21 cellular contexts compared by ENCODE assay signal in genomic region chr6:141307309-141307998, GRCh38.
DNase-seq lines count a peak whose midpoint lies in the region; ATAC-seq and TF ChIP-seq lines count a peak whose summit lies in the region.
"Had no signal": no experiment of that assay in that cellular context is flagged by ENCODE, and none has a peak within 500 bp of the region (broad histone marks: within the 10 kb centered on the region; RNA-seq: fewer than 3 reads in every experiment).

No MANE protein-coding gene starts in this region.

- H3K4me1 ChIP-seq in foreskin keratinocyte = no peaks in the 10 kb centered on the region
- H3K4me1 ChIP-seq: adrenal gland, colonic mucosa, esophagus squamous epithelium, gastroesophageal sphincter, sigmoid colon, upper lobe of left lung had no signal

- H3K27me3 Mint-ChIP-seq in activated naive CD4-positive, alpha-beta T cell treated with anti-CD3 and anti-CD28 coated beads for 36 hours (ENCODE audit: low read depth) = no peaks in the 10 kb centered on the region
- H3K27me3 Mint-ChIP-seq in activated naive CD4-positive, alpha-beta T cell treated with anti-CD3 and anti-CD28 coated beads, Interleukin-2, amount 10 ng/mL, durations not matched to agents 7 days and 5 days = no peaks in the 10 kb centered on the region
- H3K27me3 Mint-ChIP-seq in activated T-cell treated with anti-CD3 and anti-CD28 coated beads, Interleukin-2, amount 50 U/mL, for 4 hours (ENCODE audit: low read depth) = no peaks in the 10 kb centered on the region
- H3K27me3 Mint-ChIP-seq in stimulated activated naive CD8-positive, alpha-beta T cell treated with anti-CD3 and anti-CD28 coated beads, Interleukin-15, Interleukin-2, amounts not matched to agents 100 ng/mL and 50 ng/mL, for 24 hours = peaks cover 4% of the 10 kb centered on the region

- intact Hi-C loops in activated naive CD4-positive, alpha-beta T cell treated with anti-CD3 and anti-CD28 coated beads for 36 hours (cut with micrococcal nuclease) = loop anchor here (1.0 to 5.0 kb wide), 4 partner anchors 19 to 1935 kb away; partner anchors contain the start of gene CITED2

- peak; percentile 94 to 96 for ATAC-seq in activated T-cell treated with anti-CD3 and anti-CD28 coated beads, Interleukin-2, amount 50 U/mL, for 4 hours
- ATAC-seq in foreskin keratinocyte = peak; percentile 26
- no peak for ATAC-seq in HG03342 (IDR thresholded peaks at IDR 0.05; ENCODE audit: unreplicated experiment)
- no peak for ATAC-seq in HG02678 (IDR thresholded peaks at IDR 0.05; ENCODE audit: unreplicated experiment)
- ATAC-seq: gastroesophageal sphincter had no signal

- no peak overlapping the region for H3K27ac ChIP-seq in foreskin keratinocyte
- H3K27ac ChIP-seq: adrenal gland, colonic mucosa, esophagus squamous epithelium, gastroesophageal sphincter, sigmoid colon, upper lobe of left lung had no signal

- CTCF ChIA-PET in activated naive CD4-positive, alpha-beta T cell treated with anti-CD3 and anti-CD28 coated beads for 36 hours (lab: Charles Lee) = no interaction called here
- CTCF ChIA-PET in activated naive CD4-positive, alpha-beta T cell treated with anti-CD3 and anti-CD28 coated beads, Interleukin-2, amount 10 ng/mL, durations not matched to agents 7 days and 5 days (lab: Charles Lee) = no interaction called here

- no peaks in the 10 kb centered on the region for H3K27me3 ChIP-seq in foreskin keratinocyte
- H3K27me3 ChIP-seq: adrenal gland, colonic mucosa, esophagus squamous epithelium, gastroesophageal sphincter, sigmoid colon, upper lobe of left lung had no signal

- peaks cover 11% of the 10 kb centered on the region for H3K4me1 Mint-ChIP-seq in activated naive CD4-positive, alpha-beta T cell treated with anti-CD3 and anti-CD28 coated beads for 36 hours (ENCODE audit: low read depth)
- H3K4me1 Mint-ChIP-seq in activated naive CD4-positive, alpha-beta T cell treated with anti-CD3 and anti-CD28 coated beads, Interleukin-2, amount 10 ng/mL, durations not matched to agents 7 days and 5 days = no peaks in the 10 kb centered on the region
- peaks cover 4% of the 10 kb centered on the region for H3K4me1 Mint-ChIP-seq in activated T-cell treated with anti-CD3 and anti-CD28 coated beads, Interleukin-2, amount 50 U/mL, for 4 hours (ENCODE audit: low read depth)
- peaks cover 8% of the 10 kb centered on the region for H3K4me1 Mint-ChIP-seq in stimulated activated naive CD8-positive, alpha-beta T cell treated with anti-CD3 and anti-CD28 coated beads, Interleukin-15, Interleukin-2, amounts not matched to agents 100 ng/mL and 50 ng/mL, for 24 hours (ENCODE audit: low read depth)
- H3K4me1 Mint-ChIP-seq: CD14-positive monocyte had no signal

- no peaks in the 10 kb centered on the region for H3K36me3 Mint-ChIP-seq in activated naive CD4-positive, alpha-beta T cell treated with anti-CD3 and anti-CD28 coated beads for 36 hours (ENCODE audit: low read depth)
- H3K36me3 Mint-ChIP-seq in activated naive CD4-positive, alpha-beta T cell treated with anti-CD3 and anti-CD28 coated beads, Interleukin-2, amount 10 ng/mL, durations not matched to agents 7 days and 5 days = no peaks in the 10 kb centered on the region
- no peaks in the 10 kb centered on the region for H3K36me3 Mint-ChIP-seq in activated T-cell treated with anti-CD3 and anti-CD28 coated beads, Interleukin-2, amount 50 U/mL, for 4 hours (ENCODE audit: insufficient read depth)
- H3K36me3 Mint-ChIP-seq in stimulated activated naive CD8-positive, alpha-beta T cell treated with anti-CD3 and anti-CD28 coated beads, Interleukin-15, Interleukin-2, amounts not matched to agents 100 ng/mL and 50 ng/mL, for 24 hours (ENCODE audit: low read depth) = no peaks in the 10 kb centered on the region
- H3K36me3 Mint-ChIP-seq: CD14-positive monocyte had no signal

- no peak for TF ChIP-seq CTCF in foreskin keratinocyte (conservative IDR thresholded peaks at IDR 0.05)

- no peak overlapping the region for H3K27ac Mint-ChIP-seq in activated naive CD4-positive, alpha-beta T cell treated with anti-CD3 and anti-CD28 coated beads for 36 hours
- H3K27ac Mint-ChIP-seq in activated naive CD4-positive, alpha-beta T cell treated with anti-CD3 and anti-CD28 coated beads, Interleukin-2, amount 10 ng/mL, durations not matched to agents 7 days and 5 days = no peak overlapping the region
- peak overlapping the region; percentile 31 for H3K27ac Mint-ChIP-seq in stimulated activated naive CD8-positive, alpha-beta T cell treated with anti-CD3 and anti-CD28 coated beads, Interleukin-15, Interleukin-2, amounts not matched to agents 100 ng/mL and 50 ng/mL, for 24 hours
- H3K27ac Mint-ChIP-seq: CD14-positive monocyte had no signal

- peaks cover 6% of the 10 kb centered on the region for H3K9me3 Mint-ChIP-seq in activated naive CD4-positive, alpha-beta T cell treated with anti-CD3 and anti-CD28 coated beads for 36 hours
- peaks cover 5% of the 10 kb centered on the region for H3K9me3 Mint-ChIP-seq in activated naive CD4-positive, alpha-beta T cell treated with anti-CD3 and anti-CD28 coated beads, Interleukin-2, amount 10 ng/mL, durations not matched to agents 7 days and 5 days
- H3K9me3 Mint-ChIP-seq in activated T-cell treated with anti-CD3 and anti-CD28 coated beads, Interleukin-2, amount 50 U/mL, for 4 hours = peaks cover 5% of the 10 kb centered on the region
- no peaks in the 10 kb centered on the region for H3K9me3 Mint-ChIP-seq in stimulated activated naive CD8-positive, alpha-beta T cell treated with anti-CD3 and anti-CD28 coated beads, Interleukin-15, Interleukin-2, amounts not matched to agents 100 ng/mL and 50 ng/mL, for 24 hours

- DNase-seq in activated naive CD4-positive, alpha-beta T cell treated with anti-CD3 and anti-CD28 coated beads for 36 hours = peak; percentile 40
- DNase-seq in activated naive CD4-positive, alpha-beta T cell treated with anti-CD3 and anti-CD28 coated beads, Interleukin-2, amount 10 ng/mL, durations not matched to agents 7 days and 5 days = no peak
- DNase-seq in activated T-cell treated with anti-CD3 and anti-CD28 coated beads, Interleukin-2, amount 50 U/mL, for 4 hours = no peak
- DNase-seq in foreskin keratinocyte = no peak
- DNase-seq: activated CD4-positive, alpha-beta T cell treated with anti-CD3 and anti-CD28 coated beads, Interleukin-2, amount 50 U/mL, for 1 hour; adrenal gland; colonic mucosa; EL; esophagus squamous epithelium; islet precursor cell; Karpas-422; NCI-H187; NCI-H345; Right ventricle myocardium superior; sigmoid colon; upper lobe of left lung had no signal

- no peak overlapping the region for H3K4me3 Mint-ChIP-seq in activated naive CD4-positive, alpha-beta T cell treated with anti-CD3 and anti-CD28 coated beads for 36 hours
- H3K4me3 Mint-ChIP-seq in activated naive CD4-positive, alpha-beta T cell treated with anti-CD3 and anti-CD28 coated beads, Interleukin-2, amount 10 ng/mL, durations not matched to agents 7 days and 5 days = no peak overlapping the region
- H3K4me3 Mint-ChIP-seq in activated T-cell treated with anti-CD3 and anti-CD28 coated beads, Interleukin-2, amount 50 U/mL, for 4 hours = no peak overlapping the region
- H3K4me3 Mint-ChIP-seq in stimulated activated naive CD8-positive, alpha-beta T cell treated with anti-CD3 and anti-CD28 coated beads, Interleukin-15, Interleukin-2, amounts not matched to agents 100 ng/mL and 50 ng/mL, for 24 hours = no peak overlapping the region
- H3K4me3 Mint-ChIP-seq: CD14-positive monocyte had no signal

Comparison
In these comparisons a context has a peak if more than half of its experiments do, and no peak if none do; other contexts are left out.
1. ATAC-seq: peak in activated T-cell treated with anti-CD3 and anti-CD28 coated beads, Interleukin-2, amount 50 U/mL, for 4 hours (2 of 2) and foreskin keratinocyte (single experiment); none in HG03342 (single experiment) and HG02678 (single experiment).